ENCODE assay signal across 34 cellular contexts in the genomic region with DNA sequence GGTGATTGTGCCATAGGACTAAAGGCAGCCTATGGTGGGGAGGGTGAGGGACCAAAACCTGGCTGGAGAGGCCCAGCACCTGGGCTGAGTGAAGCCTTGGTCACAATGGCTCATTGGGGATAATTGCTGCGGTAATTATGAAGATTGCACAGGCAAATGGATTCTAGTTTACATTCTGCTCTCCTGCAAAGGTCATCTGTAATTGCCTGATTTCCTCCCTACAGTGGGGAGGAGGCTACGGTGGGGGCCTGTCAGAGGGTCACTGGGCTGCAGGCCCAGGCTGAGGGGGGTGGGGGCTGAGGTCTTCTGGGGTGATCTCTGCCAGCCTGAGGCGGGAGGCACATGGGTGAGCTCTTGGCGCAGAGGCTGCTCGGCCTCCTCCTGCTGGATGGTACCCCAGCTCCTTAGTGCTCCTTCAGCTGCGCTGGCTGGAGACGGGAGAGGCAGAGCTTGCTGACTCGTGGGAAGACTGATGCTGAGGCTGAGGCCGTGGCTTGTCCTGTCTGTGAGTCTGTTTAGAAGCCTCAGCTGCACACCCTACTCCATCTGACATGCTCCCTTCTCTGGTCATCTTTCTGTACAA. TPM values are rescaled to one million over a fixed set of nuclear protein-coding genes. Genes with fewer than 3 reads are reported as not detected.
DNase-seq lines count a peak whose midpoint lies in the region; TF ChIP-seq lines count a peak whose summit lies in the region.
"Had no signal": no experiment of that assay in that cellular context is flagged by ENCODE, and none has a peak within 500 bp of the region (broad histone marks: within the 10 kb centered on the region; RNA-seq: fewer than 3 reads in every experiment).

No MANE protein-coding gene starts in this region.

- no peaks in the 10 kb centered on the region for H3K4me1 ChIP-seq in HEK293 (ENCODE audit: control insufficient read depth, insufficient read depth, low read length)
- H3K4me1 ChIP-seq in HAP-1: no peaks in the 10 kb centered on the region
- H3K4me1 ChIP-seq: BLaER1, body of pancreas, foreskin keratinocyte, heart left ventricle, lower lobe of right lung, stomach, vagina had no signal

- no peaks in the 10 kb centered on the region for H3K9me3 ChIP-seq in HEK293 (ENCODE audit: control insufficient read depth, insufficient read depth, low read depth, low read length)
- H3K9me3 ChIP-seq in HAP-1: peaks cover 2% of the 10 kb centered on the region; the same call in 1 of the 2 replicates
- H3K9me3 ChIP-seq: adrenal gland had no signal

- no peaks in the 10 kb centered on the region for H3K27me3 ChIP-seq in HAP-1 (ENCODE audit: low read depth)
- H3K27me3 ChIP-seq: adrenal gland, BLaER1, body of pancreas, heart left ventricle, sigmoid colon, stomach, vagina had no signal

- no peaks in the 10 kb centered on the region for H3K4me1 Mint-ChIP-seq in activated CD4-positive, alpha-beta T cell treated with anti-CD3 and anti-CD28 coated beads, Interleukin-2, amount 10 ng/mL, durations not matched to agents 7 days and 5 days
- H3K4me1 Mint-ChIP-seq: natural killer cell had no signal

- TF ChIP-seq CTCF in HEK293 (tag by site-specific recombination; IDR thresholded peaks at IDR 0.05): no peak

- peak in 2 of 3 experiments; percentile 98 to 99 for DNase-seq in NCI-H1417 (lab: John Stamatoyannopoulos, UW)
- DNase-seq in NCI-H69 (lab: John Stamatoyannopoulos, UW): peak; percentile 99
- DNase-seq in mesenteric fat pad (ENCODE audit: low spot score): peak; percentile 62
- no peak for DNase-seq in HPDE6-E6E7 (ENCODE audit: extremely low spot score)
- DNase-seq in HAP-1 (ENCODE audit: low spot score in 2 of 2): no peak
- DNase-seq in activated CD4-positive, alpha-beta T cell treated with anti-CD3 and anti-CD28 coated beads, Interleukin-2, amount 10 ng/mL, durations not matched to agents 7 days and 5 days: no peak
- DNase-seq: activated CD4-positive, alpha-beta T cell treated with anti-CD3 and anti-CD28 coated beads, Interleukin-2, amount 50 U/mL, for 48 hours; activated CD4-positive, CD25-positive, alpha-beta regulatory T cell; activated naive CD4-positive, alpha-beta T cell treated with Interleukin-2 at 50 U/mL for 16 hours; activated T-cell treated with anti-CD3 and anti-CD28 coated beads, Interleukin-2, amount 50 U/mL, for 72 hours; adrenal gland; body of pancreas; cerebellar nuclear complex; DMS53; foreskin keratinocyte; lower lobe of right lung; MM.1S; mucosa of descending colon; natural killer cell; NCI-H187 treated with DMSO at 0.1 percent for 48 hours; NCI-H345; occipital lobe; sigmoid colon; stimulated activated CD4-positive, alpha-beta T cell treated with anti-CD3 and anti-CD28 coated beads, Interleukin-4, amount 100 ng/mL, for 1 hour; stomach had no signal

- POLR2A ChIA-PET in HEK293 (lab: Yijun Ruan, JAX): no interaction called here
- POLR2A ChIA-PET in activated CD4-positive, alpha-beta T cell treated with anti-CD3 and anti-CD28 coated beads, Interleukin-2, amount 10 ng/mL, durations not matched to agents 7 days and 5 days (lab: Charles Lee): no interaction called here

- no peaks in the 10 kb centered on the region for H3K36me3 Mint-ChIP-seq in activated CD4-positive, alpha-beta T cell treated with anti-CD3 and anti-CD28 coated beads, Interleukin-2, amount 10 ng/mL, durations not matched to agents 7 days and 5 days (ENCODE audit: low read depth)
- H3K36me3 Mint-ChIP-seq: natural killer cell had no signal

- H3K4me3 ChIP-seq in HEK293 (ENCODE audit: low read depth, low read length) (no peak overlapping the region), HAP-1 (no peak overlapping the region)
- H3K4me3 ChIP-seq: adrenal gland, BLaER1, body of pancreas, esophagus muscularis mucosa, heart left ventricle, lower lobe of right lung, mucosa of descending colon, sigmoid colon, stomach, vagina had no signal

- peaks cover 2% of the 10 kb centered on the region for H3K9me3 Mint-ChIP-seq in activated CD4-positive, alpha-beta T cell treated with anti-CD3 and anti-CD28 coated beads, Interleukin-2, amount 10 ng/mL, durations not matched to agents 7 days and 5 days
- H3K9me3 Mint-ChIP-seq: activated T-cell treated with anti-CD3 and anti-CD28 coated beads, Interleukin-2, amount 50 U/mL, for 72 hours; natural killer cell; T-helper 1 cell treated with Interleukin-12 subunit alpha and Interleukin-12 subunit beta and Interleukin-4 antibody, amounts not matched to agents 30 μg/mL and 1 μg/mL, for 36 hours had no signal

- H3K27ac Mint-ChIP-seq in activated CD4-positive, alpha-beta T cell treated with anti-CD3 and anti-CD28 coated beads, Interleukin-2, amount 10 ng/mL, durations not matched to agents 7 days and 5 days: no peak overlapping the region
- H3K27ac Mint-ChIP-seq: activated T-cell treated with anti-CD3 and anti-CD28 coated beads, Interleukin-2, amount 50 U/mL, for 72 hours; natural killer cell; T-helper 1 cell treated with Interleukin-12 subunit alpha and Interleukin-12 subunit beta and Interleukin-4 antibody, amounts not matched to agents 30 μg/mL and 1 μg/mL, for 36 hours had no signal

- H3K27me3 Mint-ChIP-seq in activated CD4-positive, alpha-beta T cell treated with anti-CD3 and anti-CD28 coated beads, Interleukin-2, amount 10 ng/mL, durations not matched to agents 7 days and 5 days: peaks cover 4% of the 10 kb centered on the region

- in situ Hi-C loops in HAP-1 (cut with MboI; ENCODE audit: low sequenced_read_pairs): no loop called here

- CTCF ChIA-PET in HEK293 (lab: Yijun Ruan, JAX): interaction anchor here (0.5 to 0.7 kb wide), 3 partner anchors 36 to 745 kb away, joined by 3 read pairs; no protein-coding TSS in a partner anchor
- CTCF ChIA-PET in activated CD4-positive, alpha-beta T cell treated with anti-CD3 and anti-CD28 coated beads, Interleukin-2, amount 10 ng/mL, durations not matched to agents 7 days and 5 days (lab: Charles Lee): interaction anchor here (0.7 kb wide), 1 partner anchor 1976 kb away, joined by 3 read pairs; no protein-coding TSS in a partner anchor

- H3K4me3 Mint-ChIP-seq in activated CD4-positive, alpha-beta T cell treated with anti-CD3 and anti-CD28 coated beads, Interleukin-2, amount 10 ng/mL, durations not matched to agents 7 days and 5 days: no peak overlapping the region
- H3K4me3 Mint-ChIP-seq: activated T-cell treated with anti-CD3 and anti-CD28 coated beads, Interleukin-2, amount 50 U/mL, for 72 hours; natural killer cell; T-helper 1 cell treated with Interleukin-12 subunit alpha and Interleukin-12 subunit beta and Interleukin-4 antibody, amounts not matched to agents 30 μg/mL and 1 μg/mL, for 36 hours had no signal

- no peak overlapping the region for H3K27ac ChIP-seq in HEK293 (ENCODE audit: extremely low read depth, low read depth, low read length)
- H3K27ac ChIP-seq: adrenal gland, BLaER1, body of pancreas, esophagus muscularis mucosa, foreskin keratinocyte, heart left ventricle, lower lobe of right lung, sigmoid colon, stomach, vagina had no signal

- no peaks in the 10 kb centered on the region for H3K36me3 ChIP-seq in HEK293 (ENCODE audit: control insufficient read depth in 2 of 2, insufficient read depth in 1 of 2, low read length in 2 of 2)
- H3K36me3 ChIP-seq in HAP-1 (replicated peaks): no peaks in the 10 kb centered on the region
- H3K36me3 ChIP-seq: adrenal gland, BLaER1, esophagus muscularis mucosa, heart left ventricle, lower lobe of right lung, sigmoid colon, stomach, vagina had no signal

TF ChIP-seq in HEK293, 187 proteins besides CTCF, POLR2A, EP300 and RAD21:
- TF ChIP-seq WT1 (tag by site-specific recombination; IDR thresholded peaks at IDR 0.05) (peak; percentile 78), ZNF707 (tag by site-specific recombination; IDR thresholded peaks at IDR 0.05) (no peak), GLIS1 (tag by site-specific recombination; IDR thresholded peaks at IDR 0.05) (peak; percentile 78)

RNA-seq across cellular contexts. Expression of gene PACSIN1, which starts 30.3 kb away (rescaled TPM):
- not detected for total RNA-seq in mesenteric fat pad
- total RNA-seq in activated CD4-positive, alpha-beta T cell treated with anti-CD3 and anti-CD28 coated beads, Interleukin-2, amount 10 ng/mL, durations not matched to agents 7 days and 5 days: 1 to 10 TPM; 1.6 to 1.7 TPM
- total RNA-seq: dermis microvascular lymphatic vessel endothelial cell, lower lobe of right lung, pulmonary artery endothelial cell, RPMI7951 had no signal

RNA-seq across cellular contexts. Expression of gene SPDEF, which starts 59.9 kb away (rescaled TPM):
- total RNA-seq in mesenteric fat pad: 0.16 TPM
- total RNA-seq in activated CD4-positive, alpha-beta T cell treated with anti-CD3 and anti-CD28 coated beads, Interleukin-2, amount 10 ng/mL, durations not matched to agents 7 days and 5 days: not detected
- total RNA-seq: body of pancreas, dermis microvascular lymphatic vessel endothelial cell, esophagus muscularis mucosa, foreskin keratinocyte, occipital lobe, pulmonary artery endothelial cell, vagina had no signal

Comparison
In these comparisons a context has a peak if more than half of its experiments do, and no peak if none do; other contexts are left out.
1. DNase-seq: peak in NCI-H1417 (2 of 3), NCI-H69 (single experiment) and mesenteric fat pad (single experiment); none in HPDE6-E6E7 (single experiment), HAP-1 (0 of 2) and activated CD4-positive, alpha-beta T cell treated with anti-CD3 and anti-CD28 coated beads, Interleukin-2, amount 10 ng/mL, durations not matched to agents 7 days and 5 days (single experiment).